ENCODE assay signal across 1 cellular context in the genomic region with DNA sequence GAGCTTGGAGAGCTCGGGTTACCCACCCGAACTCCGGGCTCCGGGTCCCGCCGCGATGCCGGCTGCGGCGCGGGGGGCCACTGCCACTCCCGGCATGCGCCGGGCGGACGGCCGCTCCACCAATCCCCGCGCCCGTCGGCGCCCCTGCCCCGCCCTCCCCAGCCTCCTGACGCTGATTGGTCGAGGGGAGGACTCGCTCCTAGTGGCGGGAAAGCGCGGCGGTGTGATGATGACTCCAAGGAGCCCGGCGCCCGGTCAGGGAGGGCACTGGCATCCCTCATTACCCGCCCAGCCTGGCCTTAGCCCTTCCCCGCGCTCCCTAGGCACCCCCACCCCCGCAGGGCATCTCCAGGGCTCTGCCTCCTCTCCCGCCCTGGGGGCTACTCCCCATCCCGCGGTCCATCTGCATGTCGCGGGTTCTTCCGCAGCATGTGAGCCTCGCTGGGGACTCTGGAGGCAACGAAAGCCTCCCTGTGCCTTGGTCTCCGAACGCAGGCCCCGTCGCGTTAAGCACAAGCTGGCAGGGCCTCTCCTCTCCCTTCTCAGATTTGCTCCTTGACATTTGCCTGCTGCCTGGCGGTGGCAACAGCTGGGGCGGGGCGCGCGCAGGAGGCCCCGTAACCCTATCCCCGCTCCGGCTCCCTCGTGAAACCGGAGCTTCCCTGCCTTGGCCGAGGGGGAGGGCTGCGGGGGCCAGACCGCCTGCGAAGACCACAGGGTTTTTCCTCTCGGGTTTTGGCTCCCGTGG.
TF ChIP-seq lines count a peak whose summit lies in the region.

No MANE protein-coding gene starts in this region.

TF ChIP-seq in H1, 55 proteins besides CTCF, POLR2A, EP300 and RAD21:
- TF ChIP-seq RFX5 (IDR thresholded peaks at IDR 0.05; ENCODE audit: borderline replicate concordance, low read depth, low read length) (no peak), GABPA (IDR thresholded peaks at IDR 0.05; ENCODE audit: borderline replicate concordance, insufficient read depth, low read length) (no peak), SIX5 (IDR thresholded peaks at IDR 0.05; ENCODE audit: low read depth, low read length) (no peak), RBBP5 (IDR thresholded peaks at IDR 0.05; ENCODE audit: borderline replicate concordance, low read depth, low read length) (no peak; the same call in 1 of the 2 replicates), BRCA1 (IDR thresholded peaks at IDR 0.05; ENCODE audit: low read depth, low read length) (no peak), ZNF274 (IDR thresholded peaks at IDR 0.05; ENCODE audit: borderline replicate concordance, extremely low read depth, low read length) (no peak), TEAD4 (IDR thresholded peaks at IDR 0.05; ENCODE audit: low read depth, low read length) (no peak), CHD1 (IDR thresholded peaks at IDR 0.05; ENCODE audit: low read depth, low read length) (no peak), KDM1A (IDR thresholded peaks at IDR 0.05; ENCODE audit: borderline replicate concordance, low read length) (no peak; the same call in 1 of the 2 replicates), SP4 (IDR thresholded peaks at IDR 0.05; ENCODE audit: low read length) (no peak; the same call in 1 of the 2 replicates), SAP30 (IDR thresholded peaks at IDR 0.05; ENCODE audit: insufficient read depth, insufficient replicate concordance, low read length) (no peak), HDAC6 (IDR thresholded peaks at IDR 0.05; ENCODE audit: low read depth, low read length) (no peak), JUN (IDR thresholded peaks at IDR 0.05; ENCODE audit: low read depth, low read length) (no peak), CBX5 (IDR thresholded peaks at IDR 0.05; ENCODE audit: low read depth, low read length) (no peak), SUZ12 (IDR thresholded peaks at IDR 0.05; ENCODE audit: low read length) (no peak), SRF (IDR thresholded peaks at IDR 0.05; ENCODE audit: low read depth, low read length) (no peak), CREB1 (IDR thresholded peaks at IDR 0.05) (peak; percentile 20; the same call in 1 of the 2 replicates), TCF12 (IDR thresholded peaks at IDR 0.05; ENCODE audit: low read depth, low read length) (0 out of 2 replicates have a peak, but pooled peaks have one; percentile 14), CBX8 (IDR thresholded peaks at IDR 0.05; ENCODE audit: borderline replicate concordance, low read depth, low read length) (no peak), EGR1 (IDR thresholded peaks at IDR 0.05; ENCODE audit: borderline replicate concordance, low read depth, low read length) (no peak), TBP (IDR thresholded peaks at IDR 0.05; ENCODE audit: low read depth, low read length) (no peak; the same call in 1 of the 2 replicates), HDAC2 (IDR thresholded peaks at IDR 0.05; ENCODE audit: borderline replicate concordance in 1 of 2, low read depth in 2 of 2, low read length in 2 of 2) (peak in 1 of 2 experiments; percentile 79; a peak in 1 of 4 replicates), NRF1 (IDR thresholded peaks at IDR 0.05; ENCODE audit: low read depth, low read length) (no peak), ASH2L (IDR thresholded peaks at IDR 0.05; ENCODE audit: low read length) (peak; percentile 26), YY1 (IDR thresholded peaks at IDR 0.05; ENCODE audit: low read depth, low read length) (no peak), EZH2 (IDR thresholded peaks at IDR 0.05; ENCODE audit: low read depth, low read length, severe bottlenecking) (no peak), CEBPB (IDR thresholded peaks at IDR 0.05; ENCODE audit: low read depth, low read length) (no peak), TAF7 (optimal IDR thresholded peaks at IDR 0.05; ENCODE audit: borderline replicate concordance, low read depth, low read length) (no peak), KDM4A (IDR thresholded peaks at IDR 0.05; ENCODE audit: low read depth, low read length, severe bottlenecking) (peak; percentile 81), RXRA (IDR thresholded peaks at IDR 0.05; ENCODE audit: insufficient read depth, low read depth, low read length) (no peak), GTF2F1 (IDR thresholded peaks at IDR 0.05; ENCODE audit: borderline replicate concordance, low read depth, low read length) (no peak), JUND (IDR thresholded peaks at IDR 0.05; ENCODE audit: low read length) (no peak), SIN3A (conservative IDR thresholded peaks at IDR 0.05 in 1 of 2, IDR thresholded peaks at IDR 0.05 in 1 of 2; ENCODE audit: low read depth in 1 of 2, low read length in 2 of 2) (no peak), BCL11A (IDR thresholded peaks at IDR 0.05; ENCODE audit: low read depth in 2 of 2, low read length in 2 of 2) (no peak), TAF1 (IDR thresholded peaks at IDR 0.05; ENCODE audit: low read depth, low read length) (no peak), RNF2 (IDR thresholded peaks at IDR 0.05; ENCODE audit: borderline replicate concordance, low read depth, low read length, missing control alignments, poor library complexity, severe bottlenecking) (no peak), BACH1 (IDR thresholded peaks at IDR 0.05; ENCODE audit: low read length) (no peak), CTBP2 (IDR thresholded peaks at IDR 0.05; ENCODE audit: borderline replicate concordance, insufficient read depth, insufficient read length, low read length) (no peak), SP2 (IDR thresholded peaks at IDR 0.05; ENCODE audit: low read length) (no peak), SP1 (IDR thresholded peaks at IDR 0.05; ENCODE audit: low read depth, low read length) (peak; percentile 52; the same call in 1 of the 2 replicates), POLR2AphosphoS5 (IDR thresholded peaks at IDR 0.05; ENCODE audit: low read depth, low read length) (peak; percentile 54), FOSL1 (IDR thresholded peaks at IDR 0.05; ENCODE audit: insufficient read depth, low read depth, low read length) (no peak), MAFK (IDR thresholded peaks at IDR 0.05; ENCODE audit: low read depth, low read length) (no peak), NANOG (IDR thresholded peaks at IDR 0.05; ENCODE audit: insufficient read depth, low read depth, low read length, poor library complexity, severe bottlenecking) (no peak), PHF8 (conservative IDR thresholded peaks at IDR 0.05; ENCODE audit: low read depth, low read length) (peak; percentile 56; the same call in 1 of the 2 replicates), POU5F1 (IDR thresholded peaks at IDR 0.05; ENCODE audit: low read depth, low read length) (no peak), SIRT6 (IDR thresholded peaks at IDR 0.05; ENCODE audit: low read length) (no peak), KDM5A (IDR thresholded peaks at IDR 0.05; ENCODE audit: low read length) (no peak), CHD2 (IDR thresholded peaks at IDR 0.05; ENCODE audit: low read length) (no peak)
- TF ChIP-seq, protein P1, sequence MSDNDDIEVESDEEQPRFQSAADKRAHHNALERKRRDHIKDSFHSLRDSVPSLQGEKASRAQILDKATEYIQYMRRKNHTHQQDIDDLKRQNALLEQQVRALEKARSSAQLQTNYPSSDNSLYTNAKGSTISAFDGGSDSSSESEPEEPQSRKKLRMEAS (IDR thresholded peaks at IDR 0.05), result peak; percentile 96
- TF ChIP-seq, protein P2, sequence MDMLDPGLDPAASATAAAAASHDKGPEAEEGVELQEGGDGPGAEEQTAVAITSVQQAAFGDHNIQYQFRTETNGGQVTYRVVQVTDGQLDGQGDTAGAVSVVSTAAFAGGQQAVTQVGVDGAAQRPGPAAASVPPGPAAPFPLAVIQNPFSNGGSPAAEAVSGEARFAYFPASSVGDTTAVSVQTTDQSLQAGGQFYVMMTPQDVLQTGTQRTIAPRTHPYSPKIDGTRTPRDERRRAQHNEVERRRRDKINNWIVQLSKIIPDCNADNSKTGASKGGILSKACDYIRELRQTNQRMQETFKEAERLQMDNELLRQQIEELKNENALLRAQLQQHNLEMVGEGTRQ (IDR thresholded peaks at IDR 0.05; ENCODE audit: low read length), result no peak
- TF ChIP-seq, protein P3, sequence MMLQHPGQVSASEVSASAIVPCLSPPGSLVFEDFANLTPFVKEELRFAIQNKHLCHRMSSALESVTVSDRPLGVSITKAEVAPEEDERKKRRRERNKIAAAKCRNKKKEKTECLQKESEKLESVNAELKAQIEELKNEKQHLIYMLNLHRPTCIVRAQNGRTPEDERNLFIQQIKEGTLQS (IDR thresholded peaks at IDR 0.05; ENCODE audit: insufficient read depth, low read depth, low read length), result no peak
- TF ChIP-seq, protein P4, sequence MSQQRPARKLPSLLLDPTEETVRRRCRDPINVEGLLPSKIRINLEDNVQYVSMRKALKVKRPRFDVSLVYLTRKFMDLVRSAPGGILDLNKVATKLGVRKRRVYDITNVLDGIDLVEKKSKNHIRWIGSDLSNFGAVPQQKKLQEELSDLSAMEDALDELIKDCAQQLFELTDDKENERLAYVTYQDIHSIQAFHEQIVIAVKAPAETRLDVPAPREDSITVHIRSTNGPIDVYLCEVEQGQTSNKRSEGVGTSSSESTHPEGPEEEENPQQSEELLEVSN (IDR thresholded peaks at IDR 0.05), result peak; percentile 99
- TF ChIP-seq, protein P5, sequence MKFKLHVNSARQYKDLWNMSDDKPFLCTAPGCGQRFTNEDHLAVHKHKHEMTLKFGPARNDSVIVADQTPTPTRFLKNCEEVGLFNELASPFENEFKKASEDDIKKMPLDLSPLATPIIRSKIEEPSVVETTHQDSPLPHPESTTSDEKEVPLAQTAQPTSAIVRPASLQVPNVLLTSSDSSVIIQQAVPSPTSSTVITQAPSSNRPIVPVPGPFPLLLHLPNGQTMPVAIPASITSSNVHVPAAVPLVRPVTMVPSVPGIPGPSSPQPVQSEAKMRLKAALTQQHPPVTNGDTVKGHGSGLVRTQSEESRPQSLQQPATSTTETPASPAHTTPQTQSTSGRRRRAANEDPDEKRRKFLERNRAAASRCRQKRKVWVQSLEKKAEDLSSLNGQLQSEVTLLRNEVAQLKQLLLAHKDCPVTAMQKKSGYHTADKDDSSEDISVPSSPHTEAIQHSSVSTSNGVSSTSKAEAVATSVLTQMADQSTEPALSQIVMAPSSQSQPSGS (IDR thresholded peaks at IDR 0.05; ENCODE audit: low read length), result no peak
- TF ChIP-seq, protein P6, sequence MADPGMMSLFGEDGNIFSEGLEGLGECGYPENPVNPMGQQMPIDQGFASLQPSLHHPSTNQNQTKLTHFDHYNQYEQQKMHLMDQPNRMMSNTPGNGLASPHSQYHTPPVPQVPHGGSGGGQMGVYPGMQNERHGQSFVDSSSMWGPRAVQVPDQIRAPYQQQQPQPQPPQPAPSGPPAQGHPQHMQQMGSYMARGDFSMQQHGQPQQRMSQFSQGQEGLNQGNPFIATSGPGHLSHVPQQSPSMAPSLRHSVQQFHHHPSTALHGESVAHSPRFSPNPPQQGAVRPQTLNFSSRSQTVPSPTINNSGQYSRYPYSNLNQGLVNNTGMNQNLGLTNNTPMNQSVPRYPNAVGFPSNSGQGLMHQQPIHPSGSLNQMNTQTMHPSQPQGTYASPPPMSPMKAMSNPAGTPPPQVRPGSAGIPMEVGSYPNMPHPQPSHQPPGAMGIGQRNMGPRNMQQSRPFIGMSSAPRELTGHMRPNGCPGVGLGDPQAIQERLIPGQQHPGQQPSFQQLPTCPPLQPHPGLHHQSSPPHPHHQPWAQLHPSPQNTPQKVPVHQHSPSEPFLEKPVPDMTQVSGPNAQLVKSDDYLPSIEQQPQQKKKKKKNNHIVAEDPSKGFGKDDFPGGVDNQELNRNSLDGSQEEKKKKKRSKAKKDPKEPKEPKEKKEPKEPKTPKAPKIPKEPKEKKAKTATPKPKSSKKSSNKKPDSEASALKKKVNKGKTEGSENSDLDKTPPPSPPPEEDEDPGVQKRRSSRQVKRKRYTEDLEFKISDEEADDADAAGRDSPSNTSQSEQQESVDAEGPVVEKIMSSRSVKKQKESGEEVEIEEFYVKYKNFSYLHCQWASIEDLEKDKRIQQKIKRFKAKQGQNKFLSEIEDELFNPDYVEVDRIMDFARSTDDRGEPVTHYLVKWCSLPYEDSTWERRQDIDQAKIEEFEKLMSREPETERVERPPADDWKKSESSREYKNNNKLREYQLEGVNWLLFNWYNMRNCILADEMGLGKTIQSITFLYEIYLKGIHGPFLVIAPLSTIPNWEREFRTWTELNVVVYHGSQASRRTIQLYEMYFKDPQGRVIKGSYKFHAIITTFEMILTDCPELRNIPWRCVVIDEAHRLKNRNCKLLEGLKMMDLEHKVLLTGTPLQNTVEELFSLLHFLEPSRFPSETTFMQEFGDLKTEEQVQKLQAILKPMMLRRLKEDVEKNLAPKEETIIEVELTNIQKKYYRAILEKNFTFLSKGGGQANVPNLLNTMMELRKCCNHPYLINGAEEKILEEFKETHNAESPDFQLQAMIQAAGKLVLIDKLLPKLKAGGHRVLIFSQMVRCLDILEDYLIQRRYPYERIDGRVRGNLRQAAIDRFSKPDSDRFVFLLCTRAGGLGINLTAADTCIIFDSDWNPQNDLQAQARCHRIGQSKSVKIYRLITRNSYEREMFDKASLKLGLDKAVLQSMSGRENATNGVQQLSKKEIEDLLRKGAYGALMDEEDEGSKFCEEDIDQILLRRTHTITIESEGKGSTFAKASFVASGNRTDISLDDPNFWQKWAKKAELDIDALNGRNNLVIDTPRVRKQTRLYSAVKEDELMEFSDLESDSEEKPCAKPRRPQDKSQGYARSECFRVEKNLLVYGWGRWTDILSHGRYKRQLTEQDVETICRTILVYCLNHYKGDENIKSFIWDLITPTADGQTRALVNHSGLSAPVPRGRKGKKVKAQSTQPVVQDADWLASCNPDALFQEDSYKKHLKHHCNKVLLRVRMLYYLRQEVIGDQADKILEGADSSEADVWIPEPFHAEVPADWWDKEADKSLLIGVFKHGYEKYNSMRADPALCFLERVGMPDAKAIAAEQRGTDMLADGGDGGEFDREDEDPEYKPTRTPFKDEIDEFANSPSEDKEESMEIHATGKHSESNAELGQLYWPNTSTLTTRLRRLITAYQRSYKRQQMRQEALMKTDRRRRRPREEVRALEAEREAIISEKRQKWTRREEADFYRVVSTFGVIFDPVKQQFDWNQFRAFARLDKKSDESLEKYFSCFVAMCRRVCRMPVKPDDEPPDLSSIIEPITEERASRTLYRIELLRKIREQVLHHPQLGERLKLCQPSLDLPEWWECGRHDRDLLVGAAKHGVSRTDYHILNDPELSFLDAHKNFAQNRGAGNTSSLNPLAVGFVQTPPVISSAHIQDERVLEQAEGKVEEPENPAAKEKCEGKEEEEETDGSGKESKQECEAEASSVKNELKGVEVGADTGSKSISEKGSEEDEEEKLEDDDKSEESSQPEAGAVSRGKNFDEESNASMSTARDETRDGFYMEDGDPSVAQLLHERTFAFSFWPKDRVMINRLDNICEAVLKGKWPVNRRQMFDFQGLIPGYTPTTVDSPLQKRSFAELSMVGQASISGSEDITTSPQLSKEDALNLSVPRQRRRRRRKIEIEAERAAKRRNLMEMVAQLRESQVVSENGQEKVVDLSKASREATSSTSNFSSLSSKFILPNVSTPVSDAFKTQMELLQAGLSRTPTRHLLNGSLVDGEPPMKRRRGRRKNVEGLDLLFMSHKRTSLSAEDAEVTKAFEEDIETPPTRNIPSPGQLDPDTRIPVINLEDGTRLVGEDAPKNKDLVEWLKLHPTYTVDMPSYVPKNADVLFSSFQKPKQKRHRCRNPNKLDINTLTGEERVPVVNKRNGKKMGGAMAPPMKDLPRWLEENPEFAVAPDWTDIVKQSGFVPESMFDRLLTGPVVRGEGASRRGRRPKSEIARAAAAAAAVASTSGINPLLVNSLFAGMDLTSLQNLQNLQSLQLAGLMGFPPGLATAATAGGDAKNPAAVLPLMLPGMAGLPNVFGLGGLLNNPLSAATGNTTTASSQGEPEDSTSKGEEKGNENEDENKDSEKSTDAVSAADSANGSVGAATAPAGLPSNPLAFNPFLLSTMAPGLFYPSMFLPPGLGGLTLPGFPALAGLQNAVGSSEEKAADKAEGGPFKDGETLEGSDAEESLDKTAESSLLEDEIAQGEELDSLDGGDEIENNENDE (IDR thresholded peaks at IDR 0.05; ENCODE audit: insufficient replicate concordance, low read length), result no peak
